ENCODE assay signal across 17 cellular contexts in genomic region chr2:241692448-241692847, GRCh38. TPM values are rescaled to one million over a fixed set of nuclear protein-coding genes. Genes with fewer than 3 reads are reported as not detected.
A peak's percentile ranks its signal among the peaks of the same experiment; 100 is the strongest.
DNase-seq lines count a peak whose midpoint lies in the region; FAIRE-seq and TF ChIP-seq lines count a peak whose summit lies in the region.
"Had no signal": no experiment of that assay in that cellular context is flagged by ENCODE, and none has a peak within 500 bp of the region (broad histone marks: within the 10 kb centered on the region; RNA-seq: fewer than 3 reads in every experiment).

No MANE protein-coding gene starts in this region.

- DNase-seq in AG08396 (ENCODE audit: low spot score) (peak; percentile 65), LHCN-M2 (ENCODE audit: low read depth) (peak; percentile 81), bronchial epithelial cell (ENCODE audit: low read depth) (peak; percentile 50), mesenchymal stem cell (peak; percentile 55), sigmoid colon (no peak), GM19240 (ENCODE audit: insufficient read length, low spot score) (no peak), germinal center (ENCODE audit: low spot score) (no peak), inferior parietal cortex (ENCODE audit: extremely low spot score) (no peak)
- DNase-seq: activated CD4-positive, alpha-beta T cell treated with anti-CD3 and anti-CD28 coated beads, Interleukin-2, amount 10 ng/mL, durations not matched to agents 24 days and 14 days; activated T-cell treated with anti-CD3 and anti-CD28 coated beads, Interleukin-2, amount 50 U/mL, for 48 hours; dorsolateral prefrontal cortex; KG1; left colon; NCI-H526; T-helper 2 cell; tibial artery had no signal

- H3K4me2 ChIP-seq in mesenchymal stem cell (ENCODE audit: low read length, poor library complexity, severe bottlenecking), result no peak overlapping the region

- H2BK12ac ChIP-seq in mesenchymal stem cell (ENCODE audit: low read length in 2 of 2), result no peak overlapping the region

- H2AFZ ChIP-seq in mesenchymal stem cell (ENCODE audit: low read depth, low read length), result no peak overlapping the region

- H4K91ac ChIP-seq in mesenchymal stem cell (ENCODE audit: low read length), result no peak overlapping the region

- H3K4ac ChIP-seq in mesenchymal stem cell (ENCODE audit: low read depth in 1 of 2, low read length in 2 of 2), result no peak overlapping the region

- peak overlapping the region; percentile 17 for H3K9ac ChIP-seq in mesenchymal stem cell (ENCODE audit: low read length)

- no peak overlapping the region for H4K8ac ChIP-seq in mesenchymal stem cell (ENCODE audit: low read length)

- H3K14ac ChIP-seq in mesenchymal stem cell (ENCODE audit: low read length in 2 of 2), result no peak overlapping the region

- no peak overlapping the region for H2BK15ac ChIP-seq in mesenchymal stem cell (ENCODE audit: low read depth, poor library complexity, severe bottlenecking)

- H3K36me3 ChIP-seq in bronchial epithelial cell (ENCODE audit: control insufficient read depth, insufficient read depth, low read length), result peaks cover 16% of the 10 kb centered on the region
- H3K36me3 ChIP-seq in mesenchymal stem cell (ENCODE audit: control insufficient read depth in 1 of 2, insufficient read depth in 2 of 2, low read depth in 1 of 2, low read length in 2 of 2), result peaks cover 40 to 41% of the 10 kb centered on the region in 2 experiments
- H3K36me3 ChIP-seq in sigmoid colon, result peaks cover 0 to 48% (median 10%) of the 10 kb centered on the region in 4 donors

- H3K27me3 ChIP-seq in bronchial epithelial cell (ENCODE audit: control insufficient read depth, insufficient read depth, low read length) (no peaks in the 10 kb centered on the region), mesenchymal stem cell (ENCODE audit: control insufficient read depth in 1 of 2, insufficient read depth in 1 of 2, low read length in 2 of 2) (no peaks in the 10 kb centered on the region), sigmoid colon (no peaks in the 10 kb centered on the region)
- H3K27me3 ChIP-seq: dorsolateral prefrontal cortex, tibial artery had no signal

- no peak for FAIRE-seq in bronchial epithelial cell (lab: Jason Lieb, UNC)

- H3K4me3 ChIP-seq in bronchial epithelial cell (ENCODE audit: low read depth, low read length) (no peak overlapping the region), mesenchymal stem cell (ENCODE audit: insufficient read depth in 1 of 2, low read depth in 1 of 2, low read length in 2 of 2) (no peak overlapping the region), sigmoid colon (no peak overlapping the region)
- H3K4me3 ChIP-seq: dorsolateral prefrontal cortex, tibial artery had no signal

- WGBS in mesenchymal stem cell, result 78% methylated on average over 6 of the region's 6 CpGs
- WGBS in sigmoid colon, 2 donors, result 95% methylated on average over 6 of the region's 6 CpGs

- H3K9me3 ChIP-seq in mesenchymal stem cell (ENCODE audit: control insufficient read depth, low read length) (no peaks in the 10 kb centered on the region), sigmoid colon (no peaks in the 10 kb centered on the region)
- H3K9me3 ChIP-seq: tibial artery had no signal

- no peak overlapping the region for H2AK5ac ChIP-seq in mesenchymal stem cell (ENCODE audit: low read length, severe bottlenecking)

- peaks cover 8% of the 10 kb centered on the region for H3K4me1 ChIP-seq in mesenchymal stem cell (ENCODE audit: control insufficient read depth, insufficient read depth, low read depth, low read length)
- peaks cover 0 to 20% (median 16%) of the 10 kb centered on the region in 4 donors for H3K4me1 ChIP-seq in sigmoid colon

- intact Hi-C loops in sigmoid colon (cut with DNase I), result no loop called here

- H2BK120ac ChIP-seq in mesenchymal stem cell (ENCODE audit: low read depth, low read length), result no peak overlapping the region

- no peak overlapping the region for H3K23ac ChIP-seq in mesenchymal stem cell (ENCODE audit: low read length in 2 of 2)

- TF ChIP-seq EP300 in sigmoid colon (IDR thresholded peaks at IDR 0.05), result no peak

- H2BK5ac ChIP-seq in mesenchymal stem cell (ENCODE audit: low read depth, low read length, poor library complexity, severe bottlenecking), result no peak overlapping the region

- TF ChIP-seq POLR2A in sigmoid colon (IDR thresholded peaks at IDR 0.05), result no peak

- H3K27ac ChIP-seq in mesenchymal stem cell (ENCODE audit: low read length, poor library complexity, severe bottlenecking) (peak overlapping the region; percentile 67), sigmoid colon (no peak overlapping the region)
- H3K27ac ChIP-seq: C4-2B, dorsolateral prefrontal cortex, tibial artery had no signal

- TF ChIP-seq CTCF in bronchial epithelial cell (IDR thresholded peaks at IDR 0.05; ENCODE audit: insufficient read depth, low read length, severe bottlenecking), result no peak
- TF ChIP-seq CTCF in sigmoid colon (IDR thresholded peaks at IDR 0.05), result no peak

- no peak overlapping the region for H3K18ac ChIP-seq in mesenchymal stem cell (ENCODE audit: low read depth in 1 of 2, low read length in 2 of 2)

- H3K79me1 ChIP-seq in mesenchymal stem cell (replicated peaks; ENCODE audit: low read length, poor library complexity, severe bottlenecking), result peaks cover 13% of the 10 kb centered on the region

RNA-seq across cellular contexts. Expression of gene DTYMK, which starts 5.8 kb away (rescaled TPM):
- total RNA-seq in LHCN-M2 (2014; rRNA removed) (108 and 132 TPM in 2 replicates), bronchial epithelial cell (10.6 and 21.1 TPM in 2 replicates), sigmoid colon (10 to 100 TPM in 2 of 4 donors, 1 to 10 TPM in 2; 7.4 to 13.8 (median 10.8) TPM)
- polyA plus RNA-seq in LHCN-M2 (2012), result 107 TPM
- 20.3 TPM for polyA plus RNA-seq in mesenchymal stem cell (2013, experiment 1 of 2)
- polyA plus RNA-seq in mesenchymal stem cell (2013, experiment 2 of 2), result 20.5 TPM
- 10 to 100 TPM; 18.6 to 53.0 (median 23.8) TPM for polyA plus RNA-seq in sigmoid colon

RNA-seq across cellular contexts. Expression of gene ING5, which starts 9.4 kb away (rescaled TPM):
- 22.2 and 24.7 TPM in 2 replicates for total RNA-seq in LHCN-M2 (2014; rRNA removed)
- 16.3 TPM for polyA plus RNA-seq in LHCN-M2 (2012)
- 19.7 and 27.1 TPM in 2 replicates for total RNA-seq in bronchial epithelial cell
- polyA plus RNA-seq in mesenchymal stem cell (2013, experiment 1 of 2), result 11.3 TPM
- polyA plus RNA-seq in mesenchymal stem cell (2013, experiment 2 of 2), result 11.4 TPM
- 10 to 100 TPM; 21.1 to 49.8 (median 29.9) TPM for total RNA-seq in sigmoid colon
- 10 to 100 TPM in 2 of 3 donors, 1 to 10 TPM in 1; 9.6 to 31.8 (median 20.1) TPM for polyA plus RNA-seq in sigmoid colon

RNA-seq across cellular contexts. Expression of gene D2HGDH, which starts 42.0 kb away (rescaled TPM):
- total RNA-seq in LHCN-M2 (2014; rRNA removed) (12.7 and 13.5 TPM in 2 replicates), bronchial epithelial cell (10.3 and 12.7 TPM in 2 replicates), sigmoid colon (10 to 100 TPM; 10.7 to 26.9 (median 13.3) TPM)
- 8.6 TPM for polyA plus RNA-seq in LHCN-M2 (2012)
- 5.7 TPM for polyA plus RNA-seq in mesenchymal stem cell (2013, experiment 1 of 2)
- polyA plus RNA-seq in mesenchymal stem cell (2013, experiment 2 of 2), result 5.3 TPM
- polyA plus RNA-seq in sigmoid colon, result 10 to 100 TPM in 1 of 3 donors, 1 to 10 TPM in 2; 6.0 to 36.9 (median 8.6) TPM

RNA-seq across cellular contexts. Expression of gene ATG4B, which starts 55.0 kb away (rescaled TPM):
- 68.9 and 99.8 TPM in 2 replicates for total RNA-seq in LHCN-M2 (2014; rRNA removed)
- 77.6 TPM for polyA plus RNA-seq in LHCN-M2 (2012)
- total RNA-seq in bronchial epithelial cell, result 51.3 and 66.6 TPM in 2 replicates
- 50.1 TPM for polyA plus RNA-seq in mesenchymal stem cell (2013, experiment 1 of 2)
- 44.5 TPM for polyA plus RNA-seq in mesenchymal stem cell (2013, experiment 2 of 2)
- 10 to 100 TPM; 35.2 to 69.8 (median 45.2) TPM for total RNA-seq in sigmoid colon
- 10 to 100 TPM; 27.6 to 70.7 (median 29.4) TPM for polyA plus RNA-seq in sigmoid colon

RNA-seq across cellular contexts. Expression of gene THAP4, which starts 55.5 kb away (rescaled TPM):
- 59.4 and 63.5 TPM in 2 replicates for total RNA-seq in LHCN-M2 (2014; rRNA removed)
- polyA plus RNA-seq in LHCN-M2 (2012), result 48.1 TPM
- total RNA-seq in bronchial epithelial cell, result 50.2 and 54.8 TPM in 2 replicates
- polyA plus RNA-seq in mesenchymal stem cell (2013, experiment 1 of 2), result 43.7 TPM
- polyA plus RNA-seq in mesenchymal stem cell (2013, experiment 2 of 2), result 43.3 TPM
- 10 to 100 TPM; 28.9 to 44.7 (median 38.4) TPM for total RNA-seq in sigmoid colon
- polyA plus RNA-seq in sigmoid colon, result 100 to 1,000 TPM in 2 of 3 donors, 10 to 100 TPM in 1; 69.3 to 112 (median 109) TPM

Comparison
In these comparisons a context has a peak if more than half of its experiments do, and no peak if none do; other contexts are left out.
1. DNase-seq: peak in AG08396 (single experiment), LHCN-M2 (single experiment), bronchial epithelial cell (single experiment) and mesenchymal stem cell (single experiment); none in sigmoid colon (single experiment), GM19240 (single experiment), germinal center (single experiment) and inferior parietal cortex (single experiment).